20 cellular contexts compared by ENCODE assay signal in the genomic region with DNA sequence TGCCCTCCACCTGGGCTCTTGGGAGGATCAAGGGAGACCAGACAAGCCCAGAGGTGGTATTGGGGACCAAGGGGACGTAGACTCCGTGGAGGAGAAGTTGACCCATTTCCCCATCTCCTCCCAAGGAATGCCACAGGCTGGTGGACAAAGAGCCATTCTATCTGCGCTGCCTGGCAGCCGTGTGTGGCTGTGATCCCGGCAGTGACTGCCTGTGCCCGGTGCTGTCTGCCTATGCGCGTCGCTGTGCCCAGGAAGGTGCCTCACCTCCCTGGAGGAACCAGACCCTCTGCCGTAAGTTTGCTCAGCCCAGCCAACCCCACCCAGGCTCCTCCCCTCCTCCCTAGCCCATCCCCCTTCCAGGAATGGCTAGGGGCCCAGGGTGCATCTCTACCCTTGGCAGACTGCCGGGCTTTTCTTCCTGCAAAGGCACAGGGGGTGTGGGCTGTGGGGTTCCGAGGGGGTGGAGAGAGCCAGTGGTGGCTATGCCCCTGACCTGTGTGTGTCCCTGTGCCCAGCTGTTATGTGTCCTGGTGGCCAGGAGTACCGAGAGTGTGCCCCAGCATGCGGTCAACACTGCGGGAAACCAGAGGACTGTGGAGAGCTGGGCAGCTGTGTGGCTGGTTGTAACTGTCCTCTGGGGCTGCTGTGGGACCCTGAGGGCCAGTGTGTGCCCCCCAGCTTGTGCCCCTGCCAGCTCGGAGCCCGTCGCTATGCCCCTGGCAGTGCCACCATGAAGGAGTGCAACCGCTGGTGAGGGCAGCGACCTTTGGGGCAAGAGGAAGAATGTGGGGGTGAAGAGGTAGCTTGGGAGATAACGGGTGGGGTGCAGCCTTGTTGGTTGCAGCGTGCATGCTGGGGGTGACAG. TPM values are rescaled to one million over a fixed set of nuclear protein-coding genes. Genes with fewer than 3 reads are reported as not detected.
DNase-seq lines count a peak whose midpoint lies in the region; ATAC-seq and TF ChIP-seq lines count a peak whose summit lies in the region.
"Had no signal": no experiment of that assay in that cellular context is flagged by ENCODE, and none has a peak within 500 bp of the region (broad histone marks: within the 10 kb centered on the region; RNA-seq: fewer than 3 reads in every experiment).

No MANE protein-coding gene starts in this region.

- no peaks in the 10 kb centered on the region for H4K20me1 ChIP-seq in mammary epithelial cell (ENCODE audit: insufficient read depth, low read length)

- no peaks in the 10 kb centered on the region for H3K27me3 Mint-ChIP-seq in MCF 10A (ENCODE audit: insufficient read depth, unreplicated experiment)

- TF ChIP-seq POLR2A in testis (IDR thresholded peaks at IDR 0.05) (no peak), transverse colon (IDR thresholded peaks at IDR 0.05) (no peak)

- no peak overlapping the region for H3K9ac ChIP-seq in mammary epithelial cell (ENCODE audit: insufficient read depth, low read length)

- POLR2A ChIA-PET in MCF 10A (lab: Yijun Ruan, JAX) = no interaction called here

- H3K27ac Mint-ChIP-seq in MCF 10A (ENCODE audit: low read depth, unreplicated experiment) = no peak overlapping the region
- H3K27ac Mint-ChIP-seq: activated CD4-positive, alpha-beta T cell treated with anti-CD3 and anti-CD28 coated beads, Interleukin-2, amount 10 ng/mL, durations not matched to agents 24 days and 14 days had no signal

- H2AFZ ChIP-seq in mammary epithelial cell (ENCODE audit: low read depth, low read length) = peak overlapping the region; percentile 31

- in situ Hi-C loops in mammary epithelial cell (cut with MboI; ENCODE audit: low sequenced_read_pairs in 2 of 2) = no loop called here
- in situ Hi-C loops in transverse colon (cut with MboI; ENCODE audit: low pct_ligation_motif_present in 1 of 4, low pct_unique_long_range_greater_than_20kb in 1 of 4, low sequenced_read_pairs in 3 of 4) = no loop called here

- dilution Hi-C loops in mammary epithelial cell (cut with HindIII; ENCODE audit: low sequenced_read_pairs) = no loop called here

- H3K27ac ChIP-seq in mammary epithelial cell (ENCODE audit: insufficient read depth, low read depth, low read length) = no peak overlapping the region
- no peak overlapping the region for H3K27ac ChIP-seq in testis
- H3K27ac ChIP-seq in transverse colon = no peak overlapping the region
- H3K27ac ChIP-seq: C4-2B, esophagus muscularis mucosa, gastrocnemius medialis had no signal

- H3K36me3 Mint-ChIP-seq in MCF 10A (ENCODE audit: insufficient read depth, unreplicated experiment) = no peaks in the 10 kb centered on the region

- no peaks in the 10 kb centered on the region for H3K9me3 ChIP-seq in mammary epithelial cell (replicated peaks; ENCODE audit: insufficient read depth, low read length)
- no peaks in the 10 kb centered on the region for H3K9me3 ChIP-seq in testis
- no peaks in the 10 kb centered on the region for H3K9me3 ChIP-seq in transverse colon
- H3K9me3 ChIP-seq: esophagus muscularis mucosa, gastrocnemius medialis had no signal

- H3K36me3 ChIP-seq in mammary epithelial cell (ENCODE audit: insufficient read depth, low read length) (no peaks in the 10 kb centered on the region), testis (ENCODE audit: low read depth, missing control alignments) (no peaks in the 10 kb centered on the region), transverse colon (no peaks in the 10 kb centered on the region)
- H3K36me3 ChIP-seq: esophagus muscularis mucosa, gastrocnemius medialis had no signal

- TF ChIP-seq CTCF in mammary epithelial cell (conservative IDR thresholded peaks at IDR 0.05 in 1 of 2, IDR thresholded peaks at IDR 0.05 in 1 of 2; ENCODE audit: extremely low read depth in 1 of 2, insufficient read depth in 1 of 2, low read depth in 1 of 2, low read length in 2 of 2) = no peak
- no peak for TF ChIP-seq CTCF in MCF 10A (IDR thresholded peaks at IDR 0.05; ENCODE audit: unreplicated experiment)
- TF ChIP-seq CTCF in testis (IDR thresholded peaks at IDR 0.05) = no peak
- no peak for TF ChIP-seq CTCF in transverse colon (IDR thresholded peaks at IDR 0.05)

- H3K4me1 ChIP-seq in mammary epithelial cell (ENCODE audit: insufficient read depth, low read length) (no peaks in the 10 kb centered on the region), testis (no peaks in the 10 kb centered on the region), transverse colon (no peaks in the 10 kb centered on the region)
- H3K4me1 ChIP-seq: gastrocnemius medialis had no signal

- H3K27me3 ChIP-seq in mammary epithelial cell (ENCODE audit: insufficient read depth, low read length) = no peaks in the 10 kb centered on the region
- H3K27me3 ChIP-seq in testis = no peaks in the 10 kb centered on the region
- peaks cover 15% of the 10 kb centered on the region for H3K27me3 ChIP-seq in transverse colon

- no peak overlapping the region for H3K4me2 ChIP-seq in mammary epithelial cell (ENCODE audit: insufficient read depth, low read depth, low read length)

- H3K4me3 ChIP-seq in mammary epithelial cell (replicated peaks in 1 of 3; ENCODE audit: insufficient read depth in 1 of 3, low read depth in 2 of 3, low read length in 3 of 3) (no peak overlapping the region), testis (no peak overlapping the region), transverse colon (no peak overlapping the region)
- H3K4me3 ChIP-seq: esophagus muscularis mucosa, gastrocnemius medialis had no signal

- WGBS in mammary epithelial cell (ENCODE audit: low coverage, missing lambda C conversion rate) = 29% methylated on average over 8 of the region's 22 CpGs
- WGBS in testis, 2 donors = 73 to 88% methylated on average over 4 to 22 of the region's 22 CpGs
- WGBS in transverse colon (ENCODE audit: low coverage in 1 of 2), 2 donors = 47 to 73% methylated on average over 2 to 21 of the region's 22 CpGs

- no peak for TF ChIP-seq EP300 in transverse colon (IDR thresholded peaks at IDR 0.05; ENCODE audit: low read depth)

- no peaks in the 10 kb centered on the region for H3K79me2 ChIP-seq in mammary epithelial cell (ENCODE audit: insufficient read depth, low read length)

- no peaks in the 10 kb centered on the region for H3K4me1 Mint-ChIP-seq in MCF 10A (ENCODE audit: insufficient read depth, unreplicated experiment)
- H3K4me1 Mint-ChIP-seq: activated CD4-positive, alpha-beta T cell treated with anti-CD3 and anti-CD28 coated beads, Interleukin-2, amount 10 ng/mL, durations not matched to agents 24 days and 14 days had no signal

- no peaks in the 10 kb centered on the region for H3K9me3 Mint-ChIP-seq in MCF 10A (ENCODE audit: unreplicated experiment)
- H3K9me3 Mint-ChIP-seq: activated CD4-positive, alpha-beta T cell treated with anti-CD3 and anti-CD28 coated beads, Interleukin-2, amount 10 ng/mL, durations not matched to agents 24 days and 14 days; effector memory CD8-positive, alpha-beta T cell had no signal

- DNase-seq in mammary epithelial cell (no peak), MCF 10A (ENCODE audit: unreplicated experiment) (no peak), anterior cingulate cortex (lab: John Stamatoyannopoulos, UW) (peak in 41 of 58 donors; percentile 6 to 81 (median 49)), iPS-NIHi11 (ENCODE audit: low spot score) (peak; percentile 66), testis (peak; percentile 62), COLO829 (ENCODE audit: low spot score) (no peak), transverse colon (no peak)
- DNase-seq: activated CD4-positive, alpha-beta T cell treated with anti-CD3 and anti-CD28 coated beads, Interleukin-2, amount 10 ng/mL, durations not matched to agents 24 days and 14 days; activated naive CD4-positive, alpha-beta T cell; activated T-cell treated with anti-CD3 and anti-CD28 coated beads, Interleukin-2, amount 50 U/mL, for 48 hours; effector memory CD8-positive, alpha-beta T cell; gastrocnemius medialis; NCI-H1105; NCI-H2081 treated with DMSO at 0.1 percent for 48 hours; NCI-H446 treated with DMSO at 0.1 percent for 48 hours had no signal

- H3K4me3 Mint-ChIP-seq in MCF 10A (ENCODE audit: unreplicated experiment) = no peak overlapping the region
- H3K4me3 Mint-ChIP-seq: activated CD4-positive, alpha-beta T cell treated with anti-CD3 and anti-CD28 coated beads, Interleukin-2, amount 10 ng/mL, durations not matched to agents 24 days and 14 days; effector memory CD8-positive, alpha-beta T cell had no signal

- intact Hi-C loops in mammary epithelial cell (cut with micrococcal nuclease) = no loop called here
- intact Hi-C loops in MCF 10A (cut with micrococcal nuclease) = no loop called here
- intact Hi-C loops in testis (cut with DNase I; ENCODE audit: low total_unique reads) = no loop called here
- intact Hi-C loops in transverse colon (cut with DNase I; ENCODE audit: low total_unique reads) = no loop called here

- no peak for ATAC-seq in GM18867 (IDR thresholded peaks at IDR 0.05; ENCODE audit: unreplicated experiment)
- ATAC-seq: effector memory CD8-positive, alpha-beta T cell; gastrocnemius medialis had no signal

- CTCF ChIA-PET in mammary epithelial cell (lab: Charles Lee; ENCODE audit: low non-redundant PET) = no interaction called here
- CTCF ChIA-PET in MCF 10A (lab: Yijun Ruan, JAX) = interaction anchor here (1.5 kb wide), 1 partner anchor 24 kb away, joined by 10 read pairs; no protein-coding TSS in a partner anchor

- BruUV-seq in mammary epithelial cell (replicated peaks; lab: Mats Ljungman, UMichigan) = no TSS peak
- no TSS peak for BruUV-seq in MCF 10A (replicated peaks; lab: Mats Ljungman, UMichigan)

RNA-seq across cellular contexts. Expression of a gene that starts 10.2 kb away (rescaled TPM):
- total RNA-seq in mammary epithelial cell = 1 to 10 TPM in 1 of 2 donors, under 1 TPM in 1; 0.17 to 4.0 TPM
- 0.28 TPM for polyA plus RNA-seq in mammary epithelial cell
- not detected for polyA minus RNA-seq in mammary epithelial cell
- 3.2 and 3.7 TPM in 2 replicates for total RNA-seq in MCF 10A (2022)
- total RNA-seq in testis = 1 to 10 TPM; 2.4 to 3.3 TPM
- polyA plus RNA-seq in testis (ENCODE audit: insufficient read depth, low read depth, low replicate concordance) = 2.9 TPM
- total RNA-seq in transverse colon = 1 to 10 TPM in 3 of 4 donors, under 1 TPM in 1; 0.40 to 6.7 (median 4.8) TPM
- total RNA-seq: kidney epithelial cell; T-helper 2 cell treated with Interferon-gamma antibody and Interleukin-4, amounts not matched to agents 100 ng/mL and 5 ng/mL, for 36 hours had no signal

RNA-seq across cellular contexts. Expression of a gene that starts 54.6 kb away (rescaled TPM):
- total RNA-seq in mammary epithelial cell (10 to 100 TPM in 1 of 2 donors, 1 to 10 TPM in 1; 9.7 to 10.5 TPM), MCF 10A (2022) (17.4 and 22.2 TPM in 2 replicates), testis (10 to 100 TPM; 21.6 to 24.5 TPM), transverse colon (10 to 100 TPM; 12.7 to 23.5 (median 17.6) TPM)
- polyA plus RNA-seq in mammary epithelial cell (4.6 TPM), testis (ENCODE audit: insufficient read depth, low read depth, low replicate concordance) (12.8 TPM)
- polyA minus RNA-seq in mammary epithelial cell = 1.2 TPM

Comparison
In these comparisons a context has a peak if more than half of its experiments do, and no peak if none do; other contexts are left out.
1. DNase-seq: peak in anterior cingulate cortex (41 of 58), iPS-NIHi11 (single experiment) and testis (single experiment); none in mammary epithelial cell (single experiment), MCF 10A (single experiment), COLO829 (single experiment) and transverse colon (single experiment).